ENCODE assay signal across 23 cellular contexts in the genomic region with DNA sequence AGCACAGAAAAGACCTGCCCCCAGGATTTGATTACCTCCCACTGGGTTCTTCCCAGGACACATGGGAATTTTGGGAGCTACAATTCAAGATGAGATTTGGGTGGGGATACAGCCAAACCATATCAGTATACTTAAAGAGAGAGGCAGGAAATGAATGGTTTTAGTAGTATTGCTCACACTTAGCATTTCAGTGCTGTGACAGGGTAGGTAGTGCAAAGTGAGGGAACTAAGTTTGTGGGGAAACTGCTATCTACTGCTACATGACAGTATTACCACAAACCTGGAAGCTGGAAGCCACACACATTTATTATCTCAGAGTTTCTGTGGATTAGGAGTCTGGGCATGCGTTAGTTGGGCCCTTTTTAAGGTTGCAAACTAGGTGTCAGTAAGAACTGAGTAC.
"Had no signal": no experiment of that assay in that cellular context is flagged by ENCODE, and none has a peak within 500 bp of the region (broad histone marks: within the 10 kb centered on the region; RNA-seq: fewer than 3 reads in every experiment).

No MANE protein-coding gene starts in this region.

- H3K36me3 ChIP-seq: adrenal gland, SJSA1 had no signal

- H3K27me3 Mint-ChIP-seq: activated naive CD8-positive, alpha-beta T cell had no signal

- DNase-seq: activated CD4-positive, alpha-beta T cell treated with anti-CD3 and anti-CD28 coated beads for 48 hours; activated CD4-positive, alpha-beta T cell treated with anti-CD3 and anti-CD28 coated beads, Interleukin-2, amount 50 U/mL, for 4 hours; activated effector memory CD4-positive, alpha-beta T cell treated with Interleukin-2 at 50 U/mL for 16 hours; activated naive CD4-positive, alpha-beta T cell; activated T-cell treated with anti-CD3 and anti-CD28 coated beads for 4 hours; adrenal gland; anterior cingulate cortex; caudate nucleus; MM.1S; NCI-H1105 treated with DMSO at 0.1 percent for 48 hours; NCI-H146; NCI-H187 treated with DMSO at 0.1 percent for 48 hours; NCI-H2081 treated with DMSO at 0.1 percent for 48 hours; NCI-H446; NCI-H524; SHP77; SW 1271 had no signal

- FAIRE-seq: RCC 7860 had no signal

- H3K4me3 ChIP-seq: adrenal gland, SJSA1 had no signal

- H3K27ac ChIP-seq: adrenal gland, SJSA1 had no signal

- H3K27ac Mint-ChIP-seq: activated naive CD8-positive, alpha-beta T cell; T-helper 1 cell treated with Interleukin-12 subunit alpha and Interleukin-12 subunit beta and Interleukin-4 antibody, amounts not matched to agents 30 μg/mL and 1 μg/mL, for 36 hours had no signal

- ATAC-seq: activated CD4-positive, CD25-positive, alpha-beta regulatory T cell treated with anti-CD3 and anti-CD28 coated beads, Interleukin-2, amount 50 U/mL, for 24 hours; SK-N-SH treated with all-trans-retinoic acid at 6 μM for 48 hours had no signal

- H3K9me3 ChIP-seq: adrenal gland had no signal

- H3K27me3 ChIP-seq: adrenal gland, SJSA1 had no signal

- H3K4me1 ChIP-seq: SJSA1 had no signal

- H3K4me3 Mint-ChIP-seq: activated naive CD8-positive, alpha-beta T cell; T-helper 1 cell treated with Interleukin-12 subunit alpha and Interleukin-12 subunit beta and Interleukin-4 antibody, amounts not matched to agents 30 μg/mL and 1 μg/mL, for 36 hours had no signal
